Comparison of ENCODE assay signal across 9 cellular contexts in genomic region chr14:25406818-25407217, GRCh38.
A peak's percentile ranks its signal among the peaks of the same experiment; 100 is the strongest.
DNase-seq lines count a peak whose midpoint lies in the region; ATAC-seq and TF ChIP-seq lines count a peak whose summit lies in the region.
"Had no signal": no experiment of that assay in that cellular context is flagged by ENCODE, and none has a peak within 500 bp of the region (broad histone marks: within the 10 kb centered on the region; RNA-seq: fewer than 3 reads in every experiment).

No MANE protein-coding gene starts in this region.

- H3K27me3 Mint-ChIP-seq in activated CD4-positive, alpha-beta T cell treated with anti-CD3 and anti-CD28 coated beads, Interleukin-2, amount 10 ng/mL, durations not matched to agents 7 days and 5 days, result no peaks in the 10 kb centered on the region
- H3K27me3 Mint-ChIP-seq: activated naive CD4-positive, alpha-beta T cell treated with anti-CD3 and anti-CD28 coated beads, Interleukin-2, amount 50 U/mL, for 24 hours had no signal

- no peaks in the 10 kb centered on the region for H3K36me3 ChIP-seq in suprapubic skin

- POLR2A ChIA-PET in activated CD4-positive, alpha-beta T cell treated with anti-CD3 and anti-CD28 coated beads, Interleukin-2, amount 10 ng/mL, durations not matched to agents 7 days and 5 days (lab: Charles Lee), result no interaction called here

- peak; percentile 13 for DNase-seq in activated CD4-positive, alpha-beta T cell treated with anti-CD3 and anti-CD28 coated beads, Interleukin-2, amount 10 ng/mL, durations not matched to agents 7 days and 5 days
- DNase-seq in activated CD4-positive, alpha-beta T cell treated with anti-CD3 and anti-CD28 coated beads, Interleukin-2, amount 50 U/mL, for 1 hour, result no peak
- DNase-seq in NCI-H1694 (lab: John Stamatoyannopoulos, UW) (peak; percentile 76), amniotic stem cell (lab: John Stamatoyannopoulos, UW) (peak; percentile 7), myocyte (ENCODE audit: low read depth) (peak; percentile 40), suprapubic skin (ENCODE audit: low spot score in 2 of 2) (no peak)

- no peak overlapping the region for H3K27ac Mint-ChIP-seq in activated CD4-positive, alpha-beta T cell treated with anti-CD3 and anti-CD28 coated beads, Interleukin-2, amount 10 ng/mL, durations not matched to agents 7 days and 5 days
- H3K27ac Mint-ChIP-seq: activated naive CD4-positive, alpha-beta T cell treated with anti-CD3 and anti-CD28 coated beads, Interleukin-2, amount 50 U/mL, for 24 hours had no signal

- CTCF ChIA-PET in activated CD4-positive, alpha-beta T cell treated with anti-CD3 and anti-CD28 coated beads, Interleukin-2, amount 10 ng/mL, durations not matched to agents 7 days and 5 days (lab: Charles Lee), result no interaction called here

- H3K27ac ChIP-seq in suprapubic skin, result no peak overlapping the region

- no peaks in the 10 kb centered on the region for H3K36me3 Mint-ChIP-seq in activated CD4-positive, alpha-beta T cell treated with anti-CD3 and anti-CD28 coated beads, Interleukin-2, amount 10 ng/mL, durations not matched to agents 7 days and 5 days (ENCODE audit: low read depth)
- H3K36me3 Mint-ChIP-seq: activated naive CD4-positive, alpha-beta T cell treated with anti-CD3 and anti-CD28 coated beads, Interleukin-2, amount 50 U/mL, for 24 hours had no signal

- WGBS in suprapubic skin, result 32% methylated on average over 5 of the region's 5 CpGs

- ATAC-seq in GM18858 (IDR thresholded peaks at IDR 0.05; ENCODE audit: unreplicated experiment) (no peak), GM21528 (IDR thresholded peaks at IDR 0.05; ENCODE audit: low FRiP score, unreplicated experiment) (no peak)

- no peak overlapping the region for H3K4me3 ChIP-seq in suprapubic skin

- H3K9me3 ChIP-seq in suprapubic skin, result no peaks in the 10 kb centered on the region

- no peaks in the 10 kb centered on the region for H3K4me1 Mint-ChIP-seq in activated CD4-positive, alpha-beta T cell treated with anti-CD3 and anti-CD28 coated beads, Interleukin-2, amount 10 ng/mL, durations not matched to agents 7 days and 5 days
- H3K4me1 Mint-ChIP-seq: activated naive CD4-positive, alpha-beta T cell treated with anti-CD3 and anti-CD28 coated beads, Interleukin-2, amount 50 U/mL, for 24 hours had no signal

- no peaks in the 10 kb centered on the region for H3K9me3 Mint-ChIP-seq in activated CD4-positive, alpha-beta T cell treated with anti-CD3 and anti-CD28 coated beads, Interleukin-2, amount 10 ng/mL, durations not matched to agents 7 days and 5 days

- no peak overlapping the region for H3K4me3 Mint-ChIP-seq in activated CD4-positive, alpha-beta T cell treated with anti-CD3 and anti-CD28 coated beads, Interleukin-2, amount 10 ng/mL, durations not matched to agents 7 days and 5 days
- H3K4me3 Mint-ChIP-seq: activated naive CD4-positive, alpha-beta T cell treated with anti-CD3 and anti-CD28 coated beads, Interleukin-2, amount 50 U/mL, for 24 hours had no signal

- no peaks in the 10 kb centered on the region for H3K27me3 ChIP-seq in suprapubic skin

- no peak for TF ChIP-seq EP300 in suprapubic skin (IDR thresholded peaks at IDR 0.05)

- TF ChIP-seq CTCF in suprapubic skin (IDR thresholded peaks at IDR 0.05), result peak in 1 of 2 donors; percentile 22

- TF ChIP-seq POLR2A in suprapubic skin (IDR thresholded peaks at IDR 0.05), result no peak

- no peaks in the 10 kb centered on the region for H3K4me1 ChIP-seq in suprapubic skin

Comparison
In these comparisons a context has a peak if more than half of its experiments do, and no peak if none do; other contexts are left out.
1. DNase-seq: peak in activated CD4-positive, alpha-beta T cell treated with anti-CD3 and anti-CD28 coated beads, Interleukin-2, amount 10 ng/mL, durations not matched to agents 7 days and 5 days (single experiment), NCI-H1694 (single experiment), amniotic stem cell (single experiment) and myocyte (single experiment); none in activated CD4-positive, alpha-beta T cell treated with anti-CD3 and anti-CD28 coated beads, Interleukin-2, amount 50 U/mL, for 1 hour (single experiment) and suprapubic skin (0 of 2).